Comparison of ENCODE assay signal across 13 cellular contexts in the genomic region with DNA sequence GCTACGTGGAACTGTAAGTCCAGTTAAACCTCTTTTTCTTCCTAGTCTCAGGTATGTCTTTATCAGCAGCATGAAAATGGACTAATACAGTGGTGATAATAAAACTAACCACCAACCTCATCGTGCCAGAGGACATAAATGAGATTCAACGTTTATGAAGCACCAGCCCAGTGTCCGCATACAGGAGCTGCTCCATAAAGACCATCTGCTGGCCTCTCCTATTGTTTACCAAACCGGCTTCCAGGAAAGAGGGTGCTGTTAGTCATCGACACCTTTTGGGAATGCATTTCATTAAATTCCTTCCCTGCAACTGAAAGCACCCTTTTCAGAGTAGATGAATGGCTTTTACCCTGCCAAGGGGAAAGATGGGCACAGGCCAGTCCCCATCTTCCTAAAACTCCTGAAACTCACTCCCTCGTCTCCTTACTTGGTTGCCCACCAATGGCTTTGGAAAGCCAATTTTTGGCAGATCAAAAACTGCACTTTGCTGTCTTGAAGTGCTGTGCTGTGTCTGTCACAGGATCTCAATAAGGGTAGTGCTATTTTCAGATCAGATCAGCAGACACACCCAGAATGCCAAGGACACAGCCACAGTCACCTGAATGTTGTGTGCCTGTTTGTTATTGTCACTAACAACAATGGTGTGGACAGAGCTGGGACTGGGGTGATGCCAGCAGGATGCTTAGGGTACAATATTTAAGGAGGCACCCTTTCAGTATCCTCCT.
DNase-seq lines count a peak whose midpoint lies in the region; ATAC-seq lines count a peak whose summit lies in the region.
"Had no signal": no experiment of that assay in that cellular context is flagged by ENCODE, and none has a peak within 500 bp of the region (broad histone marks: within the 10 kb centered on the region; RNA-seq: fewer than 3 reads in every experiment).

No MANE protein-coding gene starts in this region.

- H3K9me2 ChIP-seq in Karpas-422 (replicated peaks; ENCODE audit: insufficient read depth, low read length): no peaks in the 10 kb centered on the region

- H4K20me1 ChIP-seq in Karpas-422 (ENCODE audit: insufficient read depth, low read depth, low read length): no peaks in the 10 kb centered on the region

- no peaks in the 10 kb centered on the region for H3K36me3 ChIP-seq in Karpas-422 (ENCODE audit: insufficient read depth, low read length)
- H3K36me3 ChIP-seq: vagina had no signal

- no peak overlapping the region for H2AFZ ChIP-seq in Karpas-422 (ENCODE audit: low read length)
- H2AFZ ChIP-seq: hepatocyte had no signal

- intact Hi-C loops in right cardiac atrium (cut with DNase I): no loop called here

- H3K9me3 ChIP-seq in Karpas-422 (ENCODE audit: low read length) (no peaks in the 10 kb centered on the region), right cardiac atrium (ENCODE audit: control insufficient read depth, low read length) (peaks cover 3% of the 10 kb centered on the region)
- H3K9me3 ChIP-seq: vagina had no signal

- H3K4me2 ChIP-seq in Karpas-422 (ENCODE audit: low read depth, low read length, poor library complexity, severe bottlenecking): peak overlapping the region; percentile 29
- H3K4me2 ChIP-seq: hepatocyte had no signal

- H3K9ac ChIP-seq in Karpas-422 (ENCODE audit: low read length): 0 out of 2 replicates have a peak overlapping the region, but pooled peaks have one; percentile 13

- no peak overlapping the region for H3K27ac ChIP-seq in Karpas-422 (ENCODE audit: low read length)
- peak overlapping the region; percentile 90 for H3K27ac ChIP-seq in right cardiac atrium (ENCODE audit: low read length)
- H3K27ac ChIP-seq: hepatocyte, vagina had no signal

- H3K79me2 ChIP-seq in Karpas-422 (ENCODE audit: low read length): no peaks in the 10 kb centered on the region
- H3K79me2 ChIP-seq: hepatocyte had no signal

- 54% methylated on average over 7 of the region's 7 CpGs for WGBS in right cardiac atrium

- peak overlapping the region; percentile 32; the same call in 1 of the 2 replicates for H3K4me3 ChIP-seq in Karpas-422 (ENCODE audit: low read length)
- H3K4me3 ChIP-seq in right cardiac atrium (ENCODE audit: low read length): no peak overlapping the region
- H3K4me3 ChIP-seq: hepatocyte, vagina had no signal

- ATAC-seq in right cardiac atrium (peak; percentile 84 to 89), HG02885 (IDR thresholded peaks at IDR 0.05; ENCODE audit: poor library complexity, unreplicated experiment) (no peak), HG03175 (IDR thresholded peaks at IDR 0.05; ENCODE audit: unreplicated experiment) (no peak)

- H3K27me3 ChIP-seq in Karpas-422 (ENCODE audit: low read length) (no peaks in the 10 kb centered on the region), right cardiac atrium (ENCODE audit: control insufficient read depth, insufficient read depth) (no peaks in the 10 kb centered on the region)
- H3K27me3 ChIP-seq: hepatocyte, vagina had no signal

- DNase-seq in COLO668 (lab: John Stamatoyannopoulos, UW; ENCODE audit: unreplicated experiment) (peak; percentile 69), Karpas-422 (no peak), SHP77 treated with DMSO at 0.1 percent for 48 hours (lab: John Stamatoyannopoulos, UW) (peak; percentile 17), right cardiac atrium (peak in 1 of 3 donors; percentile 59), NCI-H446 treated with DMSO at 0.1 percent for 48 hours (lab: John Stamatoyannopoulos, UW) (no peak), GF-D8 (lab: John Stamatoyannopoulos, UW) (no peak)
- DNase-seq: DND-41; effector memory CD4-positive, alpha-beta T cell; NCI-H146 had no signal

- H3K4me1 ChIP-seq in Karpas-422 (ENCODE audit: low read length) (no peaks in the 10 kb centered on the region; the same call in 1 of the 2 replicates), right cardiac atrium (ENCODE audit: control insufficient read depth, insufficient read depth, low read length) (peaks cover 3% of the 10 kb centered on the region)

Comparison
In these comparisons a context has a peak if more than half of its experiments do, and no peak if none do; other contexts are left out.
1. DNase-seq: peak in COLO668 (single experiment) and SHP77 treated with DMSO at 0.1 percent for 48 hours (single experiment); none in Karpas-422 (single experiment), NCI-H446 treated with DMSO at 0.1 percent for 48 hours (single experiment) and GF-D8 (single experiment).
2. ATAC-seq: peak in right cardiac atrium (2 of 2); none in HG02885 (single experiment) and HG03175 (single experiment).